ENCODE assay signal across 36 cellular contexts in the genomic region with DNA sequence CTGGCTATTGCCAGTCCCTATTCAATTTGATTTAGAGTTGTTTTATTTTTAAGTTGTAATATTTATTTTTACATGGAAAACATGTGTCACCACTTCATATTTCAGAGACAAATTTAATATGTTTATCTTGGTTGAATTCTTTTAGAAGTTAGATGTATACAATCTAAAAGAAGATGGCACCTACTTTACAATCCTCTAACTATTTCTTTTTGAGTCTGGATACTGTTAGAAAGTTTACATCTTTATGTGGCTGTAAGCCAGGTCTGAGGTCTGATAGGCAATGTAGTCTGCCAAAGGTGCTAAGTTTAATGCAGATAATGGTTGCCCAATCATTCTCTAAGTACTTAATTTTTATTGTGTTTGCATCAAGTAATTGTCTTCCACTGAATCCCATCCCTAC. TPM values are rescaled to one million over a fixed set of nuclear protein-coding genes. Genes with fewer than 3 reads are reported as not detected.
A peak's percentile ranks its signal among the peaks of the same experiment; 100 is the strongest.
DNase-seq lines count a peak whose midpoint lies in the region; TF ChIP-seq lines count a peak whose summit lies in the region.
"Had no signal": no experiment of that assay in that cellular context is flagged by ENCODE, and none has a peak within 500 bp of the region (broad histone marks: within the 10 kb centered on the region; RNA-seq: fewer than 3 reads in every experiment).

No MANE protein-coding gene starts in this region.

- H3K4me1 Mint-ChIP-seq in activated naive CD8-positive, alpha-beta T cell treated with anti-CD3 and anti-CD28 coated beads for 36 hours = no peaks in the 10 kb centered on the region
- H3K4me1 Mint-ChIP-seq: CD14-positive monocyte, immature natural killer cell, memory B cell, T-helper 17 cell had no signal

- no peak overlapping the region for H3K4me3 Mint-ChIP-seq in activated naive CD8-positive, alpha-beta T cell treated with anti-CD3 and anti-CD28 coated beads for 36 hours
- H3K4me3 Mint-ChIP-seq: CD14-positive monocyte; H9; immature natural killer cell; memory B cell; neural crest cell; stimulated activated naive CD8-positive, alpha-beta T cell treated with anti-CD3 and anti-CD28 coated beads, Interleukin-15, Interleukin-2, amounts not matched to agents 100 ng/mL and 50 ng/mL, for 24 hours; T-helper 17 cell had no signal

- H3K9me3 Mint-ChIP-seq in activated naive CD8-positive, alpha-beta T cell treated with anti-CD3 and anti-CD28 coated beads for 36 hours = no peaks in the 10 kb centered on the region
- H3K9me3 Mint-ChIP-seq: H9; memory B cell; neural crest cell; stimulated activated naive CD8-positive, alpha-beta T cell treated with anti-CD3 and anti-CD28 coated beads, Interleukin-15, Interleukin-2, amounts not matched to agents 100 ng/mL and 50 ng/mL, for 24 hours had no signal

- peak in 3 of 4 donors; percentile 28 to 48 (median 37) for TF ChIP-seq EP300 in sigmoid colon (IDR thresholded peaks at IDR 0.05)

- H3K36me3 Mint-ChIP-seq in activated naive CD8-positive, alpha-beta T cell treated with anti-CD3 and anti-CD28 coated beads for 36 hours = no peaks in the 10 kb centered on the region
- H3K36me3 Mint-ChIP-seq: CD14-positive monocyte, immature natural killer cell, memory B cell had no signal

- TF ChIP-seq POLR2A in sigmoid colon (IDR thresholded peaks at IDR 0.05) (no peak), vagina (IDR thresholded peaks at IDR 0.05) (no peak)

- no peak overlapping the region for H3K27ac Mint-ChIP-seq in activated naive CD8-positive, alpha-beta T cell treated with anti-CD3 and anti-CD28 coated beads for 36 hours
- H3K27ac Mint-ChIP-seq: CD14-positive monocyte; H9; immature natural killer cell; memory B cell; stimulated activated naive CD8-positive, alpha-beta T cell treated with anti-CD3 and anti-CD28 coated beads, Interleukin-15, Interleukin-2, amounts not matched to agents 100 ng/mL and 50 ng/mL, for 24 hours; T-helper 17 cell had no signal

- H3K27me3 ChIP-seq in sigmoid colon = no peaks in the 10 kb centered on the region
- H3K27me3 ChIP-seq in vagina = no peaks in the 10 kb centered on the region

- peaks cover 0 to 25% (median 15%) of the 10 kb centered on the region in 4 donors for H3K4me1 ChIP-seq in sigmoid colon
- H3K4me1 ChIP-seq in vagina = no peaks in the 10 kb centered on the region
- H3K4me1 ChIP-seq: parathyroid adenoma, right atrium auricular region, spleen had no signal

- intact Hi-C loops in sigmoid colon (cut with DNase I) = loop anchor here (5.0 to 10.0 kb wide), 2 partner anchors 86 to 1838 kb away; a partner anchor contains a TSS
- intact Hi-C loops in vagina (cut with DNase I) = no loop called here

- DNase-seq in NCI-H345 treated with DMSO at 0.1 percent for 48 hours (lab: John Stamatoyannopoulos, UW; ENCODE audit: unreplicated experiment) (peak; percentile 21), NCI-H345 (lab: John Stamatoyannopoulos, UW) (no peak), sigmoid colon (no peak), vagina (ENCODE audit: extremely low spot score in 2 of 2) (no peak), RPMI8226 (no peak), NCI-H510A treated with DMSO at 0.1 percent for 48 hours (lab: John Stamatoyannopoulos, UW) (no peak)
- no peak for DNase-seq in activated naive CD8-positive, alpha-beta T cell treated with anti-CD3 and anti-CD28 coated beads for 36 hours
- DNase-seq: activated CD4-positive, alpha-beta T cell treated with anti-CD3 and anti-CD28 coated beads, Interleukin-2, amount 50 U/mL, for 4 hours; activated T-cell treated with anti-CD3 and anti-CD28 coated beads, Interleukin-2, amount 50 U/mL, for 48 hours; brain microvascular endothelial cell; Calu3; DMS79; effector CD4-positive, alpha-beta T cell; H9; immature natural killer cell; left colon; NCI-H1436 treated with DMSO at 0.1 percent for 48 hours; NK-92 treated with Interleukin-12 subunit alpha and Interleukin-12 subunit beta, amount 100 ng/mL, for 24 hours; Right ventricle myocardium superior; spleen; stimulated activated CD4-positive, alpha-beta T cell treated with anti-CD3 and anti-CD28 coated beads, Interleukin-2, amount 100 ng/mL, for 24 hours; stimulated activated CD8-positive, alpha-beta memory T cell treated with anti-CD3 and anti-CD28 coated beads, Interleukin-4, amount 100 ng/mL, for 48 hours; T-helper 17 cell had no signal

- H3K27me3 Mint-ChIP-seq in activated naive CD8-positive, alpha-beta T cell treated with anti-CD3 and anti-CD28 coated beads for 36 hours = peaks cover 25% of the 10 kb centered on the region
- H3K27me3 Mint-ChIP-seq: T-helper 17 cell had no signal

- H3K27ac ChIP-seq in cingulate gyrus (ENCODE audit: low read depth, low read length) = peak overlapping the region; percentile 65
- H3K27ac ChIP-seq in sigmoid colon = peak overlapping the region; percentile 84 to 91 (median 84)
- H3K27ac ChIP-seq in vagina = peak overlapping the region; percentile 82
- H3K27ac ChIP-seq: brain microvascular endothelial cell, HL-60, KMS-11, parathyroid adenoma, PC-9, spleen, tibial nerve had no signal

- H3K9me3 ChIP-seq in sigmoid colon (no peaks in the 10 kb centered on the region), vagina (no peaks in the 10 kb centered on the region)
- H3K9me3 ChIP-seq: right atrium auricular region, spleen, tibial nerve had no signal

- H3K4me3 ChIP-seq in sigmoid colon (peak overlapping the region in 3 of 4 donors; percentile 50 to 67 (median 61)), vagina (no peak overlapping the region)
- H3K4me3 ChIP-seq: PC-9, right atrium auricular region, spleen, tibial nerve had no signal

- H3K36me3 ChIP-seq in sigmoid colon (no peaks in the 10 kb centered on the region), vagina (no peaks in the 10 kb centered on the region)
- H3K36me3 ChIP-seq: brain microvascular endothelial cell, right atrium auricular region, spleen, tibial nerve had no signal

- no peak for TF ChIP-seq CTCF in sigmoid colon (IDR thresholded peaks at IDR 0.05)
- no peak for TF ChIP-seq CTCF in vagina (IDR thresholded peaks at IDR 0.05)

RNA-seq across cellular contexts. Expression of gene LMO3, which starts 7.2 kb away (rescaled TPM):
- total RNA-seq in sigmoid colon = 100 to 1,000 TPM; 228 to 403 (median 367) TPM
- polyA plus RNA-seq in sigmoid colon = 1 to 10 TPM in 2 of 3 donors, under 1 TPM in 1; 0.46 to 9.0 (median 5.1) TPM
- 73.7 TPM for total RNA-seq in vagina
- total RNA-seq in activated naive CD8-positive, alpha-beta T cell treated with anti-CD3 and anti-CD28 coated beads for 36 hours = not detected
- total RNA-seq: A172, Calu3, H9, NCI-H460, PC-9, T-helper 17 cell had no signal
- polyA plus RNA-seq: CD14-positive monocyte, immature natural killer cell had no signal

Comparison
In these comparisons a context has a peak if more than half of its experiments do, and no peak if none do; other contexts are left out.
1. H3K4me3 ChIP-seq: peak in sigmoid colon (3 of 4); none in vagina (0 of 2).
2. RNA of gene LMO3, which starts 7.2 kb away (total RNA-seq): 228 to 403 TPM in sigmoid colon and 73.7 TPM in vagina (single experiment); not detected in activated naive CD8-positive, alpha-beta T cell treated with anti-CD3 and anti-CD28 coated beads for 36 hours; every median in the first group is over 10 times any median in the second.
3. Peak in every context shown above with its lines, with median percentiles within 50 percentile points of each other: H3K27ac ChIP-seq.